In genomic region chr12:104455594-104456416, GRCh38 we compare ENCODE assay signal across 8 cellular contexts. TPM values are rescaled to one million over a fixed set of nuclear protein-coding genes. Genes with fewer than 3 reads are reported as not detected.
A peak's percentile ranks its signal among the peaks of the same experiment; 100 is the strongest.
DNase-seq lines count a peak whose midpoint lies in the region; ATAC-seq, FAIRE-seq and TF ChIP-seq lines count a peak whose summit lies in the region.

No MANE protein-coding gene starts in this region.

- H4K20me1 ChIP-seq in SK-N-SH (ENCODE audit: insufficient read depth) = no peaks in the 10 kb centered on the region

- ATAC-seq in SK-N-SH treated with all-trans-retinoic acid at 6 μM for 48 hours = no peak
- no peak for ATAC-seq in activated naive CD8-positive, alpha-beta T cell treated with anti-CD3 and anti-CD28 coated beads, Interleukin-2, amount 10 ng/mL, durations not matched to agents 7 days and 5 days (ENCODE audit: low read depth)

- H3K4me1 ChIP-seq in SK-N-SH (ENCODE audit: control insufficient read depth in 1 of 2, insufficient read depth in 2 of 2, low read depth in 1 of 2, low read length in 1 of 2) = peaks cover 5 to 15% of the 10 kb centered on the region in 2 experiments; a peak in 1 of 4 replicates
- no peaks in the 10 kb centered on the region for H3K4me1 ChIP-seq in kidney (ENCODE audit: control insufficient read depth in 1 of 2, insufficient read depth in 1 of 2, low read depth in 1 of 2, low read length in 2 of 2)
- peaks cover 3 to 43% (median 36%) of the 10 kb centered on the region in 5 donors for H3K4me1 ChIP-seq in subcutaneous abdominal adipose tissue (ENCODE audit: control insufficient read depth in 5 of 5, insufficient read depth in 5 of 5, low read length in 5 of 5)

- no peaks in the 10 kb centered on the region for H3K9me2 ChIP-seq in SK-N-SH

- TF ChIP-seq CTCF in SK-N-SH (IDR thresholded peaks at IDR 0.05) (no peak), kidney (IDR thresholded peaks at IDR 0.05; ENCODE audit: borderline replicate concordance, extremely low read depth, insufficient read depth) (no peak)

- peaks cover 2% of the 10 kb centered on the region for H3F3A ChIP-seq in SK-N-SH (replicated peaks; ENCODE audit: insufficient read depth)

- H3K79me2 ChIP-seq in SK-N-SH (ENCODE audit: insufficient read depth) = peaks cover 28% of the 10 kb centered on the region

- intact Hi-C loops in kidney (cut with DNase I) = no loop called here

- H3K36me3 Mint-ChIP-seq in activated naive CD8-positive, alpha-beta T cell treated with anti-CD3 and anti-CD28 coated beads, Interleukin-2, amount 10 ng/mL, durations not matched to agents 7 days and 5 days = peaks cover 8% of the 10 kb centered on the region

- H3K4me2 ChIP-seq in SK-N-SH = peak overlapping the region; percentile 93

- peak overlapping the region; percentile 95 for H3K4me3 Mint-ChIP-seq in activated naive CD8-positive, alpha-beta T cell treated with anti-CD3 and anti-CD28 coated beads, Interleukin-2, amount 10 ng/mL, durations not matched to agents 7 days and 5 days

- no peak for TF ChIP-seq RAD21 in SK-N-SH (IDR thresholded peaks at IDR 0.05; ENCODE audit: low read length)

- no peak for FAIRE-seq in kidney (lab: Jason Lieb, UNC)

- H2AFZ ChIP-seq in SK-N-SH (ENCODE audit: low read depth) = peak overlapping the region; percentile 99

- peaks cover 24% of the 10 kb centered on the region for H3K4me1 Mint-ChIP-seq in activated naive CD8-positive, alpha-beta T cell treated with anti-CD3 and anti-CD28 coated beads, Interleukin-2, amount 10 ng/mL, durations not matched to agents 7 days and 5 days

- H3K27ac ChIP-seq in SK-N-SH (ENCODE audit: low read depth in 2 of 2, low read length in 1 of 2) = peak overlapping the region in 1 of 2 experiments; percentile 55; a peak in 1 of 4 replicates
- H3K27ac ChIP-seq in kidney (ENCODE audit: low read depth in 2 of 2, low read length in 2 of 2) = no peak overlapping the region
- H3K27ac ChIP-seq in subcutaneous abdominal adipose tissue (ENCODE audit: low read depth, low read length) = peak overlapping the region; percentile 54

- H3K27me3 ChIP-seq in SK-N-SH (ENCODE audit: insufficient read depth) (no peaks in the 10 kb centered on the region), subcutaneous abdominal adipose tissue (ENCODE audit: control insufficient read depth in 5 of 5, insufficient read depth in 4 of 5, low read length in 5 of 5) (peaks cover 0 to 13% (median 4%) of the 10 kb centered on the region in 5 donors)

- no peaks in the 10 kb centered on the region for H3K27me3 Mint-ChIP-seq in activated naive CD8-positive, alpha-beta T cell treated with anti-CD3 and anti-CD28 coated beads, Interleukin-2, amount 10 ng/mL, durations not matched to agents 7 days and 5 days

- CTCF ChIA-PET in SK-N-SH (lab: Yijun Ruan, JAX) = interaction anchor here (1.5 to 4.3 kb wide), 4 partner anchors 11 to 213 kb away, joined by 5 to 26 read pairs (median 15); no protein-coding TSS in a partner anchor

- 36% methylated on average over 8 of the region's 8 CpGs for WGBS in SK-N-SH (ENCODE audit: low lambda C conversion rate)

- H3K9ac ChIP-seq in SK-N-SH = peak overlapping the region; percentile 73; the same call in 1 of the 2 replicates
- H3K9ac ChIP-seq in kidney (ENCODE audit: low read length in 2 of 2) = peak overlapping the region; percentile 35 to 46
- peak overlapping the region; percentile 66 to 87 (median 73) for H3K9ac ChIP-seq in subcutaneous abdominal adipose tissue (ENCODE audit: low read length in 5 of 5)

- no peaks in the 10 kb centered on the region for H3K9me3 Mint-ChIP-seq in activated naive CD8-positive, alpha-beta T cell treated with anti-CD3 and anti-CD28 coated beads, Interleukin-2, amount 10 ng/mL, durations not matched to agents 7 days and 5 days

- peak overlapping the region; percentile 89 for H3K27ac Mint-ChIP-seq in activated naive CD8-positive, alpha-beta T cell treated with anti-CD3 and anti-CD28 coated beads, Interleukin-2, amount 10 ng/mL, durations not matched to agents 7 days and 5 days

- DNase-seq in SK-N-SH = no peak
- no peak for DNase-seq in activated naive CD8-positive, alpha-beta T cell treated with anti-CD3 and anti-CD28 coated beads, Interleukin-2, amount 10 ng/mL, durations not matched to agents 7 days and 5 days
- no peak for DNase-seq in kidney
- no peak for DNase-seq in DMS53 treated with DMSO at 0.1 percent for 48 hours (lab: John Stamatoyannopoulos, UW; ENCODE audit: unreplicated experiment)
- DNase-seq in mesenteric fat pad (ENCODE audit: low spot score) = no peak
- DNase-seq in glomerular visceral epithelial cell (ENCODE audit: extremely low spot score) = no peak

- H3K9me3 ChIP-seq in SK-N-SH (no peaks in the 10 kb centered on the region), kidney (ENCODE audit: control insufficient read depth in 1 of 2, low read length in 2 of 2) (peaks cover 0 to 2% of the 10 kb centered on the region in 2 donors), subcutaneous abdominal adipose tissue (ENCODE audit: control insufficient read depth in 5 of 5, low read length in 5 of 5) (no peaks in the 10 kb centered on the region)

- no peak for TF ChIP-seq EP300 in SK-N-SH (IDR thresholded peaks at IDR 0.05; ENCODE audit: borderline replicate concordance in 1 of 2, low read depth in 1 of 2, low read length in 1 of 2)

- H3K36me3 ChIP-seq in SK-N-SH (replicated peaks in 1 of 2; ENCODE audit: control insufficient read depth in 1 of 2, insufficient read depth in 2 of 2, low read length in 1 of 2) (no peaks in the 10 kb centered on the region), kidney (ENCODE audit: control insufficient read depth in 1 of 2, insufficient read depth in 2 of 2, low read length in 2 of 2) (no peaks in the 10 kb centered on the region), subcutaneous abdominal adipose tissue (ENCODE audit: control insufficient read depth in 5 of 5, insufficient read depth in 5 of 5, low read length in 5 of 5) (no peaks in the 10 kb centered on the region)

- POLR2A ChIA-PET in SK-N-SH (lab: Yijun Ruan, JAX) = interaction anchor here (0.7 to 1.7 kb wide), 2 partner anchors 21 to 47 kb away, joined by 3 to 4 read pairs; no protein-coding TSS in a partner anchor
- POLR2A ChIA-PET in activated naive CD8-positive, alpha-beta T cell treated with anti-CD3 and anti-CD28 coated beads, Interleukin-2, amount 10 ng/mL, durations not matched to agents 7 days and 5 days (lab: Charles Lee) = interaction anchor here (0.6 to 6.8 kb wide), 10 partner anchors 18 to 240 kb away, joined by 3 to 63 read pairs (median 12); no protein-coding TSS in a partner anchor

- H3K4me3 ChIP-seq in SK-N-SH (ENCODE audit: low read depth in 2 of 2, low read length in 1 of 2) (peak overlapping the region; percentile 92 to 100), kidney (ENCODE audit: low read length in 2 of 2) (peak overlapping the region; percentile 68 to 71), subcutaneous abdominal adipose tissue (ENCODE audit: low read depth in 1 of 5, low read length in 5 of 5) (peak overlapping the region; percentile 75 to 85 (median 83))

TF ChIP-seq in SK-N-SH, 30 proteins besides CTCF, POLR2A, EP300 and RAD21 (continues in another document):
- TF ChIP-seq TAF1 (IDR thresholded peaks at IDR 0.05; ENCODE audit: borderline replicate concordance, low read depth, low read length) (no peak), USF1 (IDR thresholded peaks at IDR 0.05; ENCODE audit: borderline replicate concordance, low read depth) (no peak), ELF1 (IDR thresholded peaks at IDR 0.05) (no peak), NRF1 (IDR thresholded peaks at IDR 0.05; ENCODE audit: low read depth, low read length) (no peak), FOXJ3 (CRISPR knock-in tag; IDR thresholded peaks at IDR 0.05) (no peak), TCF12 (IDR thresholded peaks at IDR 0.05) (no peak), FOXM1 (IDR thresholded peaks at IDR 0.05; ENCODE audit: low read depth) (no peak), YY1 (IDR thresholded peaks at IDR 0.05; ENCODE audit: low read depth) (no peak), TEAD4 (IDR thresholded peaks at IDR 0.05; ENCODE audit: borderline replicate concordance, insufficient read depth) (no peak), RXRA (IDR thresholded peaks at IDR 0.05; ENCODE audit: borderline replicate concordance, low read depth) (no peak)

TF ChIP-seq in SK-N-SH treated with all-trans-retinoic acid at 6 μM for 48 hours, 23 proteins besides CTCF, POLR2A, EP300 and RAD21:
- TF ChIP-seq SNAI2 (CRISPR knock-in tag; IDR thresholded peaks at IDR 0.05) = no peak
- TF ChIP-seq RARB (CRISPR knock-in tag; IDR thresholded peaks at IDR 0.05) = no peak
- TF ChIP-seq OSR1 (CRISPR knock-in tag; IDR thresholded peaks at IDR 0.05) = no peak
- no peak for TF ChIP-seq PPARA (CRISPR knock-in tag; IDR thresholded peaks at IDR 0.05; ENCODE audit: borderline replicate concordance)
- no peak for TF ChIP-seq TCF4 (CRISPR knock-in tag; IDR thresholded peaks at IDR 0.05; ENCODE audit: borderline replicate concordance)
- no peak for TF ChIP-seq BACH2 (CRISPR knock-in tag; IDR thresholded peaks at IDR 0.05; ENCODE audit: borderline replicate concordance)
- no peak for TF ChIP-seq ZNF565 (CRISPR knock-in tag; conservative IDR thresholded peaks at IDR 0.05; ENCODE audit: low read depth)
TF ChIP-seq in SK-N-SH treated with all-trans-retinoic acid at 6 μM for 48 hours: peak in this region for 0.

RNA-seq across cellular contexts. Expression of gene CHST11, which starts 0.9 kb away (rescaled TPM):
- polyA plus RNA-seq in SK-N-SH (2012; rRNA removed) (12.7 and 18.6 TPM in 2 replicates), kidney (ENCODE audit: insufficient read depth, low read depth, low replicate concordance) (2.0 TPM)
- polyA plus RNA-seq in SK-N-SH (2012; cell fraction: cytosol; rRNA removed) = 7.7 and 8.4 TPM in 2 replicates
- polyA plus RNA-seq in SK-N-SH (2012; cell fraction: nucleus; rRNA removed) = 14.7 and 29.8 TPM in 2 replicates
- total RNA-seq in activated naive CD8-positive, alpha-beta T cell treated with anti-CD3 and anti-CD28 coated beads, Interleukin-2, amount 10 ng/mL, durations not matched to agents 7 days and 5 days = 10 to 100 TPM; 64.9 to 72.9 TPM
- total RNA-seq in kidney (23.3 TPM), mesenteric fat pad (15.4 TPM)
